9 cellular contexts compared by ENCODE assay signal in genomic region chr17:49992933-49993422, GRCh38. TPM values are rescaled to one million over a fixed set of nuclear protein-coding genes. Genes with fewer than 3 reads are reported as not detected.
A peak's percentile ranks its signal among the peaks of the same experiment; 100 is the strongest.
DNase-seq lines count a peak whose midpoint lies in the region; ATAC-seq and TF ChIP-seq lines count a peak whose summit lies in the region.
"Had no signal": no experiment of that assay in that cellular context is flagged by ENCODE, and none has a peak within 500 bp of the region (broad histone marks: within the 10 kb centered on the region; RNA-seq: fewer than 3 reads in every experiment).

No MANE protein-coding gene starts in this region.

- H3K27ac ChIP-seq in lower lobe of right lung (no peak overlapping the region), suprapubic skin (peak overlapping the region; percentile 58)

- DNase-seq in activated CD4-positive, alpha-beta T cell treated with anti-CD3 and anti-CD28 coated beads, Interleukin-2, amount 10 ng/mL, durations not matched to agents 7 days and 5 days: no peak
- DNase-seq in activated CD4-positive, alpha-beta T cell treated with anti-CD3 and anti-CD28 coated beads, Interleukin-2, amount 50 U/mL, for 4 hours: no peak
- no peak for DNase-seq in activated naive CD8-positive, alpha-beta T cell treated with anti-CD3 and anti-CD28 coated beads, Interleukin-2, amount 50 U/mL, for 24 hours
- DNase-seq in lower lobe of right lung (no peak), suprapubic skin (ENCODE audit: low spot score in 2 of 2) (peak in 1 of 2 donors; percentile 49), occipital lobe (lab: John Stamatoyannopoulos, UW) (no peak), NCI-H2227 (lab: John Stamatoyannopoulos, UW; ENCODE audit: unreplicated experiment) (no peak), pons (ENCODE audit: low spot score) (no peak)

- no peak overlapping the region for H3K27ac Mint-ChIP-seq in activated CD4-positive, alpha-beta T cell treated with anti-CD3 and anti-CD28 coated beads, Interleukin-2, amount 10 ng/mL, durations not matched to agents 7 days and 5 days
- H3K27ac Mint-ChIP-seq in activated naive CD8-positive, alpha-beta T cell treated with anti-CD3 and anti-CD28 coated beads, Interleukin-2, amount 50 U/mL, for 24 hours: no peak overlapping the region

- TF ChIP-seq EP300 in suprapubic skin (IDR thresholded peaks at IDR 0.05): no peak

- ATAC-seq in activated naive CD8-positive, alpha-beta T cell treated with anti-CD3 and anti-CD28 coated beads, Interleukin-2, amount 50 U/mL, for 24 hours: no peak
- no peak for ATAC-seq in lower lobe of right lung

- H3K4me1 ChIP-seq in lower lobe of right lung (peaks cover 38% of the 10 kb centered on the region), suprapubic skin (peaks cover 63% of the 10 kb centered on the region)
- H3K4me1 ChIP-seq: BE2C had no signal

- CTCF ChIA-PET in activated CD4-positive, alpha-beta T cell treated with anti-CD3 and anti-CD28 coated beads, Interleukin-2, amount 10 ng/mL, durations not matched to agents 7 days and 5 days (lab: Charles Lee): interaction anchor here (5.7 kb wide), 1 partner anchor 15 kb away, joined by 41 read pairs; no protein-coding TSS in a partner anchor

- 20% methylated on average over 9 of the region's 23 CpGs for WGBS in suprapubic skin

- H3K9me3 Mint-ChIP-seq in activated CD4-positive, alpha-beta T cell treated with anti-CD3 and anti-CD28 coated beads, Interleukin-2, amount 10 ng/mL, durations not matched to agents 7 days and 5 days: no peaks in the 10 kb centered on the region
- no peaks in the 10 kb centered on the region for H3K9me3 Mint-ChIP-seq in activated naive CD8-positive, alpha-beta T cell treated with anti-CD3 and anti-CD28 coated beads, Interleukin-2, amount 50 U/mL, for 24 hours

- TF ChIP-seq POLR2A in suprapubic skin (IDR thresholded peaks at IDR 0.05): no peak

- POLR2A ChIA-PET in activated CD4-positive, alpha-beta T cell treated with anti-CD3 and anti-CD28 coated beads, Interleukin-2, amount 10 ng/mL, durations not matched to agents 7 days and 5 days (lab: Charles Lee): no interaction called here

- intact Hi-C loops in lower lobe of right lung (cut with DNase I): no loop called here

- peaks cover 95% of the 10 kb centered on the region for H3K27me3 ChIP-seq in lower lobe of right lung (ENCODE audit: low read depth)
- peaks cover 65% of the 10 kb centered on the region for H3K27me3 ChIP-seq in suprapubic skin

- peak overlapping the region; percentile 57 for H3K4me3 Mint-ChIP-seq in activated CD4-positive, alpha-beta T cell treated with anti-CD3 and anti-CD28 coated beads, Interleukin-2, amount 10 ng/mL, durations not matched to agents 7 days and 5 days
- peak overlapping the region; percentile 47 for H3K4me3 Mint-ChIP-seq in activated naive CD8-positive, alpha-beta T cell treated with anti-CD3 and anti-CD28 coated beads, Interleukin-2, amount 50 U/mL, for 24 hours

- H3K4me3 ChIP-seq in lower lobe of right lung (peak overlapping the region; percentile 55), suprapubic skin (peak overlapping the region; percentile 57)

- peaks cover 5% of the 10 kb centered on the region for H3K36me3 Mint-ChIP-seq in activated CD4-positive, alpha-beta T cell treated with anti-CD3 and anti-CD28 coated beads, Interleukin-2, amount 10 ng/mL, durations not matched to agents 7 days and 5 days (ENCODE audit: low read depth)
- no peaks in the 10 kb centered on the region for H3K36me3 Mint-ChIP-seq in activated naive CD8-positive, alpha-beta T cell treated with anti-CD3 and anti-CD28 coated beads, Interleukin-2, amount 50 U/mL, for 24 hours (ENCODE audit: low read depth)

- peaks cover 27% of the 10 kb centered on the region for H3K4me1 Mint-ChIP-seq in activated CD4-positive, alpha-beta T cell treated with anti-CD3 and anti-CD28 coated beads, Interleukin-2, amount 10 ng/mL, durations not matched to agents 7 days and 5 days
- H3K4me1 Mint-ChIP-seq in activated naive CD8-positive, alpha-beta T cell treated with anti-CD3 and anti-CD28 coated beads, Interleukin-2, amount 50 U/mL, for 24 hours: peaks cover 20% of the 10 kb centered on the region

- TF ChIP-seq CTCF in lower lobe of right lung (IDR thresholded peaks at IDR 0.05): no peak
- TF ChIP-seq CTCF in suprapubic skin (IDR thresholded peaks at IDR 0.05): no peak

- H3K9me3 ChIP-seq in lower lobe of right lung (no peaks in the 10 kb centered on the region), suprapubic skin (no peaks in the 10 kb centered on the region)
- H3K9me3 ChIP-seq: BE2C had no signal

- H3K27me3 Mint-ChIP-seq in activated CD4-positive, alpha-beta T cell treated with anti-CD3 and anti-CD28 coated beads, Interleukin-2, amount 10 ng/mL, durations not matched to agents 7 days and 5 days: peaks cover 81% of the 10 kb centered on the region
- peaks cover 58% of the 10 kb centered on the region for H3K27me3 Mint-ChIP-seq in activated naive CD8-positive, alpha-beta T cell treated with anti-CD3 and anti-CD28 coated beads, Interleukin-2, amount 50 U/mL, for 24 hours

- H3K36me3 ChIP-seq in lower lobe of right lung (no peaks in the 10 kb centered on the region), suprapubic skin (no peaks in the 10 kb centered on the region)
- H3K36me3 ChIP-seq: BE2C had no signal

RNA-seq across cellular contexts. Expression of gene DLX3, which starts 2.0 kb away (rescaled TPM):
- total RNA-seq in activated CD4-positive, alpha-beta T cell treated with anti-CD3 and anti-CD28 coated beads, Interleukin-2, amount 10 ng/mL, durations not matched to agents 7 days and 5 days: not detected
- total RNA-seq in lower lobe of right lung: 0.38 TPM
- total RNA-seq in suprapubic skin: 10 to 100 TPM; 12.9 to 31.8 (median 23.8) TPM
- not detected for total RNA-seq in occipital lobe

RNA-seq across cellular contexts. Expression of gene DLX4, which starts 24.0 kb away (rescaled TPM):
- total RNA-seq in activated CD4-positive, alpha-beta T cell treated with anti-CD3 and anti-CD28 coated beads, Interleukin-2, amount 10 ng/mL, durations not matched to agents 7 days and 5 days: under 1 TPM; 0.17 to 0.35 TPM
- total RNA-seq in lower lobe of right lung (3.0 TPM), suprapubic skin (1 to 10 TPM; 1.4 to 5.7 (median 3.4) TPM), occipital lobe (not detected)

Comparison
In these comparisons a context has a peak if more than half of its experiments do, and no peak if none do; other contexts are left out.
1. RNA of gene DLX3, which starts 2.0 kb away (total RNA-seq): 12.9 to 31.8 TPM in suprapubic skin; 0.38 TPM in lower lobe of right lung (single experiment), not detected in activated CD4-positive, alpha-beta T cell treated with anti-CD3 and anti-CD28 coated beads, Interleukin-2, amount 10 ng/mL, durations not matched to agents 7 days and 5 days and not detected in occipital lobe (single experiment); every median in the first group is over 10 times any median in the second.